1 cellular context compared by ENCODE assay signal in the genomic region with DNA sequence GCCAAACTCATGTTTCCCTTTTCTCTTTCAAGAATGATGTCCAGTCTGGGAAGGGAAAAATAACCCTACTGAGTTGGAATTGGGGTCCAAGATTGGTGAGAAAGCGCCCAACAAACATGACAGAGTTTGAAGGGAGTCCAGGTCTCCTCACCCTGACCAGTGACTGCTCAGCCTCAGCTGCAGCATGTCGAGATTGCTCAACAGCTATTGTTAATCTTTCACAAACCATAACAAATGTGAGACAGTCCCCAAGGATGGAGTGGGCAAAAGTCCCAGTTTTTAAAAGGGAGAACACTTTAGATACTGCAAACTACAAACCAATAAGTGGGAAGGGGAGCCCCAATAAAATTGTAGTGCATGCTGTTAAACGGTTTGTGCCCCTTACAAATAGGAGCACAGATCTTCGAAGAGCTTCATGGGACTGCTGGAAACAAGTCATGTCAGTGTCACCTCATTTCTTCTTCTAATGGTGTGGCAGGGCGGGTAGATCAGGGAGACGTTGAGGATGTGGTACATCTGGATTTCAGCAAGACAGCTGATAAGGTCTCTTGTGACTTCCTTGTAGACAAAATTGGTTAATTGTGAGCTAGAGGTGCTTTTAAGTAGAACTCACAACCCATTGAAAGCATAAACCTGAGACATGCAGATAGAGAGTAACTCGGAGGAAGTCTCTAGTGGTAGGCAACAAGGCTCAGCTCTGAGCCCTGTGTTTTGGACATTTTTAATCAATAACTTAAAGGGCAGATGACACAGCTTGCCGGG.
TF ChIP-seq lines count a peak whose summit lies in the region.

No MANE protein-coding gene starts in this region.

TF ChIP-seq in HepG2, 621 proteins besides CTCF, POLR2A, EP300 and RAD21 (continued from another document):
- TF ChIP-seq, protein P1, sequence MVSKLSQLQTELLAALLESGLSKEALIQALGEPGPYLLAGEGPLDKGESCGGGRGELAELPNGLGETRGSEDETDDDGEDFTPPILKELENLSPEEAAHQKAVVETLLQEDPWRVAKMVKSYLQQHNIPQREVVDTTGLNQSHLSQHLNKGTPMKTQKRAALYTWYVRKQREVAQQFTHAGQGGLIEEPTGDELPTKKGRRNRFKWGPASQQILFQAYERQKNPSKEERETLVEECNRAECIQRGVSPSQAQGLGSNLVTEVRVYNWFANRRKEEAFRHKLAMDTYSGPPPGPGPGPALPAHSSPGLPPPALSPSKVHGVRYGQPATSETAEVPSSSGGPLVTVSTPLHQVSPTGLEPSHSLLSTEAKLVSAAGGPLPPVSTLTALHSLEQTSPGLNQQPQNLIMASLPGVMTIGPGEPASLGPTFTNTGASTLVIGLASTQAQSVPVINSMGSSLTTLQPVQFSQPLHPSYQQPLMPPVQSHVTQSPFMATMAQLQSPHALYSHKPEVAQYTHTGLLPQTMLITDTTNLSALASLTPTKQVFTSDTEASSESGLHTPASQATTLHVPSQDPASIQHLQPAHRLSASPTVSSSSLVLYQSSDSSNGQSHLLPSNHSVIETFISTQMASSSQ (IDR thresholded peaks at IDR 0.05; ENCODE audit: low read depth), result no peak; the same call in 1 of the 2 replicates
- TF ChIP-seq, protein P1 (CRISPR knock-in tag; IDR thresholded peaks at IDR 0.05; ENCODE audit: borderline replicate concordance), result peak; percentile 58; the same call in 1 of the 2 replicates
- TF ChIP-seq NONO (IDR thresholded peaks at IDR 0.05) (no peak), NONO (CRISPR knock-in tag; conservative IDR thresholded peaks at IDR 0.05) (0 out of 2 replicates have a peak, but pooled peaks have one; percentile 34), ZNF30 (CRISPR knock-in tag; IDR thresholded peaks at IDR 0.05) (no peak), ARID2 (CRISPR knock-in tag; IDR thresholded peaks at IDR 0.05; ENCODE audit: borderline replicate concordance) (no peak), NFE2L1 (CRISPR knock-in tag; IDR thresholded peaks at IDR 0.05; ENCODE audit: borderline replicate concordance) (no peak), ZNF282 (IDR thresholded peaks at IDR 0.05; ENCODE audit: partially characterized antibody) (no peak), ZNF292 (CRISPR knock-in tag; IDR thresholded peaks at IDR 0.05; ENCODE audit: borderline replicate concordance, low read depth) (peak; percentile 52; the same call in 1 of the 2 replicates), CEBPG (CRISPR knock-in tag; IDR thresholded peaks at IDR 0.05) (peak; percentile 96), SOX6 (IDR thresholded peaks at IDR 0.05) (no peak), SOX6 (CRISPR knock-in tag; IDR thresholded peaks at IDR 0.05) (peak; percentile 70), ZNF510 (CRISPR knock-in tag; IDR thresholded peaks at IDR 0.05; ENCODE audit: low read depth) (0 out of 2 replicates have a peak, but pooled peaks have one; percentile 26), ZNF746 (CRISPR knock-in tag; IDR thresholded peaks at IDR 0.05) (no peak), FOSL2 (CRISPR knock-in tag; IDR thresholded peaks at IDR 0.05) (0 out of 2 replicates have a peak, but pooled peaks have one; percentile 6), SUZ12 (IDR thresholded peaks at IDR 0.05; ENCODE audit: low read depth, low read length) (no peak), ZNF543 (CRISPR knock-in tag; IDR thresholded peaks at IDR 0.05) (no peak), SOX13 (IDR thresholded peaks at IDR 0.05) (no peak), SOX13 (CRISPR knock-in tag; conservative IDR thresholded peaks at IDR 0.05 in 1 of 2, IDR thresholded peaks at IDR 0.05 in 1 of 2) (peak in 1 of 2 experiments; percentile 75; a peak in 2 of 4 replicates), SP5 (CRISPR knock-in tag; IDR thresholded peaks at IDR 0.05; ENCODE audit: borderline replicate concordance, low read depth) (no peak), GFI1 (CRISPR knock-in tag; IDR thresholded peaks at IDR 0.05; ENCODE audit: borderline replicate concordance) (peak; percentile 20; the same call in 1 of the 2 replicates), SOX5 (CRISPR knock-in tag; IDR thresholded peaks at IDR 0.05; ENCODE audit: borderline replicate concordance) (peak; percentile 59; the same call in 1 of the 2 replicates), GATA4 (IDR thresholded peaks at IDR 0.05; ENCODE audit: borderline replicate concordance, low read depth) (no peak), BCL6 (CRISPR knock-in tag; IDR thresholded peaks at IDR 0.05) (peak; percentile 27; the same call in 1 of the 2 replicates), ZBTB8A (CRISPR knock-in tag; IDR thresholded peaks at IDR 0.05; ENCODE audit: borderline replicate concordance, low read depth) (no peak), SAP130 (CRISPR knock-in tag; IDR thresholded peaks at IDR 0.05; ENCODE audit: low read depth) (peak; percentile 44)
- TF ChIP-seq, protein P2, sequence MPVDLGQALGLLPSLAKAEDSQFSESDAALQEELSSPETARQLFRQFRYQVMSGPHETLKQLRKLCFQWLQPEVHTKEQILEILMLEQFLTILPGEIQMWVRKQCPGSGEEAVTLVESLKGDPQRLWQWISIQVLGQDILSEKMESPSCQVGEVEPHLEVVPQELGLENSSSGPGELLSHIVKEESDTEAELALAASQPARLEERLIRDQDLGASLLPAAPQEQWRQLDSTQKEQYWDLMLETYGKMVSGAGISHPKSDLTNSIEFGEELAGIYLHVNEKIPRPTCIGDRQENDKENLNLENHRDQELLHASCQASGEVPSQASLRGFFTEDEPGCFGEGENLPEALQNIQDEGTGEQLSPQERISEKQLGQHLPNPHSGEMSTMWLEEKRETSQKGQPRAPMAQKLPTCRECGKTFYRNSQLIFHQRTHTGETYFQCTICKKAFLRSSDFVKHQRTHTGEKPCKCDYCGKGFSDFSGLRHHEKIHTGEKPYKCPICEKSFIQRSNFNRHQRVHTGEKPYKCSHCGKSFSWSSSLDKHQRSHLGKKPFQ (CRISPR knock-in tag; IDR thresholded peaks at IDR 0.05; ENCODE audit: insufficient replicate concordance), result no peak
- TF ChIP-seq, protein P3, sequence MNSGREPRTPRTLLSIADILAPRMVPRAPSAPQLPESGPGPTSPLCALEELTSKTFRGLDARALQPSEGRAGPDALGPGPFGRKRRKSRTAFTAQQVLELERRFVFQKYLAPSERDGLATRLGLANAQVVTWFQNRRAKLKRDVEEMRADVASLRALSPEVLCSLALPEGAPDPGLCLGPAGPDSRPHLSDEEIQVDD (CRISPR knock-in tag; IDR thresholded peaks at IDR 0.05; ENCODE audit: borderline replicate concordance), result no peak
- TF ChIP-seq, protein P4, sequence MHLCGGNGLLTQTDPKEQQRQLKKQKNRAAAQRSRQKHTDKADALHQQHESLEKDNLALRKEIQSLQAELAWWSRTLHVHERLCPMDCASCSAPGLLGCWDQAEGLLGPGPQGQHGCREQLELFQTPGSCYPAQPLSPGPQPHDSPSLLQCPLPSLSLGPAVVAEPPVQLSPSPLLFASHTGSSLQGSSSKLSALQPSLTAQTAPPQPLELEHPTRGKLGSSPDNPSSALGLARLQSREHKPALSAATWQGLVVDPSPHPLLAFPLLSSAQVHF (CRISPR knock-in tag; IDR thresholded peaks at IDR 0.05), result no peak
- TF ChIP-seq, protein P5, sequence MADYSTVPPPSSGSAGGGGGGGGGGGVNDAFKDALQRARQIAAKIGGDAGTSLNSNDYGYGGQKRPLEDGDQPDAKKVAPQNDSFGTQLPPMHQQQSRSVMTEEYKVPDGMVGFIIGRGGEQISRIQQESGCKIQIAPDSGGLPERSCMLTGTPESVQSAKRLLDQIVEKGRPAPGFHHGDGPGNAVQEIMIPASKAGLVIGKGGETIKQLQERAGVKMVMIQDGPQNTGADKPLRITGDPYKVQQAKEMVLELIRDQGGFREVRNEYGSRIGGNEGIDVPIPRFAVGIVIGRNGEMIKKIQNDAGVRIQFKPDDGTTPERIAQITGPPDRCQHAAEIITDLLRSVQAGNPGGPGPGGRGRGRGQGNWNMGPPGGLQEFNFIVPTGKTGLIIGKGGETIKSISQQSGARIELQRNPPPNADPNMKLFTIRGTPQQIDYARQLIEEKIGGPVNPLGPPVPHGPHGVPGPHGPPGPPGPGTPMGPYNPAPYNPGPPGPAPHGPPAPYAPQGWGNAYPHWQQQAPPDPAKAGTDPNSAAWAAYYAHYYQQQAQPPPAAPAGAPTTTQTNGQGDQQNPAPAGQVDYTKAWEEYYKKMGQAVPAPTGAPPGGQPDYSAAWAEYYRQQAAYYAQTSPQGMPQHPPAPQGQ (CRISPR knock-in tag; IDR thresholded peaks at IDR 0.05; ENCODE audit: borderline replicate concordance), result no peak
- TF ChIP-seq, protein P6, sequence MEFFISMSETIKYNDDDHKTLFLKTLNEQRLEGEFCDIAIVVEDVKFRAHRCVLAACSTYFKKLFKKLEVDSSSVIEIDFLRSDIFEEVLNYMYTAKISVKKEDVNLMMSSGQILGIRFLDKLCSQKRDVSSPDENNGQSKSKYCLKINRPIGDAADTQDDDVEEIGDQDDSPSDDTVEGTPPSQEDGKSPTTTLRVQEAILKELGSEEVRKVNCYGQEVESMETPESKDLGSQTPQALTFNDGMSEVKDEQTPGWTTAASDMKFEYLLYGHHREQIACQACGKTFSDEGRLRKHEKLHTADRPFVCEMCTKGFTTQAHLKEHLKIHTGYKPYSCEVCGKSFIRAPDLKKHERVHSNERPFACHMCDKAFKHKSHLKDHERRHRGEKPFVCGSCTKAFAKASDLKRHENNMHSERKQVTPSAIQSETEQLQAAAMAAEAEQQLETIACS (CRISPR knock-in tag; IDR thresholded peaks at IDR 0.05), result no peak
